Comparison of ENCODE assay signal across 8 cellular contexts in the genomic region with DNA sequence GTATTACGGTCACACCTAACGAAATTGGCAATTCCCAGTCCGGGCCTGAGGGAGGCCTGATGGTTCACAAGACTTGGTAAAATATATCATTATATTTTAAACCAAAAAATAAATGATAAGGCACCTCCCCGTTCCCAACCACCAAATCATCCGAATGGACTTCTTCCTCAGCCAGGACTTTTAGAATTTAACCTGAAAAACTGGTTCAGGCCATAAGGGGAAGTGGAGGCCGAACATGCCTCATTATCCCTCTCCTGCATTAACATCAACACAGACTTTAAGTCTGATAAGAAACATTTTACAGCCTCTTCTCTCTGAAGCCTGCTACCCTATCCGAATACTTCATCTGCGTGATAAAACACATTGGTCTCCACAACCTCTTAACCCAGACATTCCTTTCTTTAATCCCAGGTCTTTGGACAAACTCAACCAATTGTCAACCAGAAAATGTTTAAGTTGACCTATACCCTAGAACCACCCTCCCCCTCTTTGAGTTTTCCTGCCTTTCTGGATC. TPM values are rescaled to one million over a fixed set of nuclear protein-coding genes. Genes with fewer than 3 reads are reported as not detected.
DNase-seq lines count a peak whose midpoint lies in the region; TF ChIP-seq lines count a peak whose summit lies in the region.

No MANE protein-coding gene starts in this region.

- DNase-seq in GM23248 (no peak), SK-N-MC (ENCODE audit: low read depth, low spot score) (no peak), fibroblast of mammary gland (ENCODE audit: low read depth) (no peak), sigmoid colon (no peak), pons (ENCODE audit: low spot score) (no peak), NCI-H2081 (lab: John Stamatoyannopoulos, UW) (no peak)
- no peak for DNase-seq in activated effector memory CD4-positive, alpha-beta T cell treated with Interleukin-2 at 50 U/mL for 16 hours
- no peak for DNase-seq in NK-92 treated with Interleukin-12 subunit alpha and Interleukin-12 subunit beta, amount 100 ng/mL, for 24 hours (lab: John Stamatoyannopoulos, UW)

- H3K9me3 ChIP-seq in GM23248 (ENCODE audit: low read depth) (peaks cover 4% of the 10 kb centered on the region), SK-N-MC (ENCODE audit: low read depth, low read length) (peaks cover 16% of the 10 kb centered on the region; the same call in 1 of the 2 replicates), sigmoid colon (no peaks in the 10 kb centered on the region)

- WGBS in GM23248 (ENCODE audit: low coverage in 1 of 2, low lambda C conversion rate in 2 of 2, missing lambda C conversion rate in 2 of 2), 2 experiments, result 58 to 59% methylated on average over 8 of the region's 8 CpGs
- WGBS in sigmoid colon, 2 donors, result 23 to 40% methylated on average over 8 of the region's 8 CpGs

- H3K27me3 ChIP-seq in GM23248 (replicated peaks; ENCODE audit: insufficient read depth) (no peaks in the 10 kb centered on the region), sigmoid colon (no peaks in the 10 kb centered on the region)

- no peaks in the 10 kb centered on the region for H3K9me2 ChIP-seq in GM23248 (ENCODE audit: insufficient read depth)

- H4K20me1 ChIP-seq in GM23248 (ENCODE audit: insufficient read depth), result no peaks in the 10 kb centered on the region

- peak overlapping the region; percentile 85 for H3K4me2 ChIP-seq in GM23248 (ENCODE audit: unreplicated experiment)

- in situ Hi-C loops in GM23248 (cut with MboI), result no loop called here

- peak overlapping the region; percentile 83 for H3K4me3 ChIP-seq in GM23248
- H3K4me3 ChIP-seq in SK-N-MC, result peak overlapping the region; percentile 94
- peak overlapping the region; percentile 54 for H3K4me3 ChIP-seq in fibroblast of mammary gland (ENCODE audit: control insufficient read depth, low read depth, low read length)
- H3K4me3 ChIP-seq in sigmoid colon, result peak overlapping the region; percentile 80 to 97 (median 84)

- H3K4me1 ChIP-seq in GM23248 (ENCODE audit: insufficient read depth) (0 out of 2 replicates have a peak, but pooled peaks cover 3% of the 10 kb centered on the region), sigmoid colon (peaks cover 0 to 16% (median 10%) of the 10 kb centered on the region in 4 donors)

- peak overlapping the region; percentile 92 for H2AFZ ChIP-seq in GM23248

- H3K27ac ChIP-seq in GM23248 (0 out of 2 replicates have a peak overlapping the region, but pooled peaks have one; percentile 3), SK-N-MC (peak overlapping the region; percentile 81), sigmoid colon (peak overlapping the region; percentile 90 to 92 (median 92))

- no peak for TF ChIP-seq POLR2A in sigmoid colon (IDR thresholded peaks at IDR 0.05)

- no peak for TF ChIP-seq CTCF in fibroblast of mammary gland (conservative IDR thresholded peaks at IDR 0.05; ENCODE audit: control insufficient read depth, insufficient read depth, low read depth, low read length)
- TF ChIP-seq CTCF in sigmoid colon (IDR thresholded peaks at IDR 0.05), result no peak

- intact Hi-C loops in sigmoid colon (cut with DNase I), result loop anchor here (5.0 kb wide), 2 partner anchors 112 to 393 kb away; a partner anchor contains a TSS

- H3K9ac ChIP-seq in GM23248 (peak overlapping the region; percentile 81), SK-N-MC (ENCODE audit: insufficient read length) (peak overlapping the region; percentile 85)

- H3K36me3 ChIP-seq in GM23248 (ENCODE audit: low read depth), result no peaks in the 10 kb centered on the region
- no peaks in the 10 kb centered on the region for H3K36me3 ChIP-seq in SK-N-MC (ENCODE audit: insufficient read depth, low read length)
- no peaks in the 10 kb centered on the region for H3K36me3 ChIP-seq in sigmoid colon

- H3F3A ChIP-seq in GM23248 (ENCODE audit: insufficient read depth), result no peaks in the 10 kb centered on the region

- no peak for TF ChIP-seq EP300 in sigmoid colon (IDR thresholded peaks at IDR 0.05)

- H3K79me2 ChIP-seq in GM23248 (ENCODE audit: insufficient read depth), result no peaks in the 10 kb centered on the region

RNA-seq across cellular contexts. Expression of a gene that starts 0.8 kb away (rescaled TPM):
- 39.6 and 56.0 TPM in 2 replicates for total RNA-seq in GM23248 (2014; rRNA removed; shearing (Covaris generic))
- polyA plus RNA-seq in GM23248 (2016; fragmentation: Nextera tagmentation; extraction: Ambion mirVana) (19.8 and 22.7 TPM in 2 replicates), sigmoid colon (10 to 100 TPM in 2 of 3 donors, 1 to 10 TPM in 1; 5.1 to 27.6 (median 19.8) TPM)
- 10 to 100 TPM; 28.9 to 59.5 (median 42.1) TPM for total RNA-seq in sigmoid colon

Comparison
In these comparisons a context has a peak if more than half of its experiments do, and no peak if none do; other contexts are left out.
1. H3K27ac ChIP-seq: peak in every context shown above with its lines; median percentile 92 in sigmoid colon; 81 in SK-N-MC; 3 in GM23248.